14 cellular contexts compared by ENCODE assay signal in the genomic region with DNA sequence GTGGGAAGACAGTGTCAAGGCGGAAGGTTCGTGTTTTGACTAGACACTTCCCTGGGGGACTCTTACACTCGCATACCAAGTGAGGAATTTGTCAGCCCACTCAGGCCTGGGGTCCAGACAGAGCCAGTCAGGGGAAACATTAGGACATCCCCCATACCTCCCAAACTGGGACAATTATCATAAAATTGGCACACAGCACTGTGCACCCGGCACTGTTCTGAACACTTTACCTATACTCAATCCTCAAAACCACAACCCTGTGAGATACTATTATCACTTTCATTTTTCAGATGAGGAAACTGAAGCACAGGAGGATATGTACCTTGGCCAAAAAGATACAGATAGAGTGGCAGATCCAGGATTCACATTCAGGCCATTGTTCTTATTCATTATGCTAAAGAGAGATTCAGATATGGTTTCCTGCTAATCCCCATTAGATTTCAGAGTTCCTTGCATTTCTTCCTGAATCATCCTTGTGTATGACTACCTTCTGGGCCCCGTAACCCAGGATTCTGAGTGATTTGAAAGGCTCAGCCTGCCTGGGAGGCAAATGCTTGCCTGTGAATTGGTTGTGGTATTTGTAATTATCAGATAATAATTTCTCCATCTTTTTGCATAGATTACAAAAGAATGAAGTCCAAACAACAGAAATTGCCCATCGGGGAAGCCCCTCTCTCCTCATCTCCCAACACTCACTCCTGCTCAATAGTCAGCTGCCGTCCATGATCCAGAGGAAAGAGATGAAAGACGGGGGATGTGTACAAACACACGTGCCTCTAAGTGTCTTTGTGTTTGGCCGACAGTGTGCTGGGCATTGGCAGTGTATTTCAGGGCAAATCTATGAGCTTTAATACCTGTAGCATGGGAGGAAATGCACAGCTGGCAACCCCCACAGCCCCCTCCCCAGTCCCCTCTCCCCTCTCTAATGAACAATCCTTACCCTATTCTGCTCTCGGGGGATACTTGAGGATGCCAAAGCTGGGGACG. TPM values are rescaled to one million over a fixed set of nuclear protein-coding genes. Genes with fewer than 3 reads are reported as not detected.
DNase-seq lines count a peak whose midpoint lies in the region; ATAC-seq, FAIRE-seq and TF ChIP-seq lines count a peak whose summit lies in the region.
"Had no signal": no experiment of that assay in that cellular context is flagged by ENCODE, and none has a peak within 500 bp of the region (broad histone marks: within the 10 kb centered on the region; RNA-seq: fewer than 3 reads in every experiment).

No MANE protein-coding gene starts in this region.

- intact Hi-C loops in uterus (cut with DNase I; ENCODE audit: low total_unique reads): no loop called here

- H3K27me3 ChIP-seq in CD8-positive, alpha-beta memory T cell (ENCODE audit: insufficient read depth, low read length, poor library complexity, severe bottlenecking): peaks cover 3% of the 10 kb centered on the region
- no peaks in the 10 kb centered on the region for H3K27me3 ChIP-seq in uterus
- H3K27me3 ChIP-seq: right atrium auricular region had no signal

- no peak for TF ChIP-seq CTCF in uterus (IDR thresholded peaks at IDR 0.05)

- H3K4me1 Mint-ChIP-seq in CD8-positive, alpha-beta memory T cell: peaks cover 23 to 27% (median 26%) of the 10 kb centered on the region in 3 donors
- H3K4me1 Mint-ChIP-seq in activated naive CD8-positive, alpha-beta T cell treated with anti-CD3 and anti-CD28 coated beads, Interleukin-2, amount 10 ng/mL, durations not matched to agents 7 days and 5 days: peaks cover 40% of the 10 kb centered on the region

- no peak overlapping the region for H3K27ac ChIP-seq in CD8-positive, alpha-beta memory T cell (ENCODE audit: low read depth, low read length)
- H3K27ac ChIP-seq in uterus: no peak overlapping the region
- H3K27ac ChIP-seq: right atrium auricular region had no signal

- H3K4me3 Mint-ChIP-seq in CD8-positive, alpha-beta memory T cell: peak overlapping the region in 5 of 7 donors; percentile 51 to 54 (median 52)
- H3K4me3 Mint-ChIP-seq in activated naive CD8-positive, alpha-beta T cell treated with anti-CD3 and anti-CD28 coated beads, Interleukin-2, amount 10 ng/mL, durations not matched to agents 7 days and 5 days: peak overlapping the region; percentile 47
- H3K4me3 Mint-ChIP-seq: CD14-positive monocyte, mesothelial cell of epicardium had no signal

- H3K27me3 Mint-ChIP-seq in CD8-positive, alpha-beta memory T cell: peaks cover 9 to 26% of the 10 kb centered on the region in 2 donors
- H3K27me3 Mint-ChIP-seq in activated naive CD8-positive, alpha-beta T cell treated with anti-CD3 and anti-CD28 coated beads, Interleukin-2, amount 10 ng/mL, durations not matched to agents 7 days and 5 days: peaks cover 13% of the 10 kb centered on the region

- H3K36me3 ChIP-seq in CD8-positive, alpha-beta memory T cell (ENCODE audit: insufficient read depth, low read length): no peaks in the 10 kb centered on the region
- H3K36me3 ChIP-seq in uterus: no peaks in the 10 kb centered on the region
- H3K36me3 ChIP-seq: right atrium auricular region had no signal

- FAIRE-seq in GM19239 (lab: Jason Lieb, UNC): peak; percentile 42

- no peaks in the 10 kb centered on the region for H3K9me3 Mint-ChIP-seq in CD8-positive, alpha-beta memory T cell
- H3K9me3 Mint-ChIP-seq in activated naive CD8-positive, alpha-beta T cell treated with anti-CD3 and anti-CD28 coated beads, Interleukin-2, amount 10 ng/mL, durations not matched to agents 7 days and 5 days: no peaks in the 10 kb centered on the region
- H3K9me3 Mint-ChIP-seq: CD14-positive monocyte, mesothelial cell of epicardium had no signal

- no peaks in the 10 kb centered on the region for H3K9me3 ChIP-seq in CD8-positive, alpha-beta memory T cell (ENCODE audit: low read length)
- H3K9me3 ChIP-seq in uterus: no peaks in the 10 kb centered on the region
- H3K9me3 ChIP-seq: right atrium auricular region had no signal

- peak overlapping the region in 5 of 8 donors; percentile 8 to 82 (median 70) for H3K27ac Mint-ChIP-seq in CD8-positive, alpha-beta memory T cell
- H3K27ac Mint-ChIP-seq in activated naive CD8-positive, alpha-beta T cell treated with anti-CD3 and anti-CD28 coated beads, Interleukin-2, amount 10 ng/mL, durations not matched to agents 7 days and 5 days: peak overlapping the region; percentile 86
- H3K27ac Mint-ChIP-seq: CD14-positive monocyte, mesothelial cell of epicardium had no signal

- peaks cover 0 to under 1% (median 0%) of the 10 kb centered on the region in 3 donors for H3K36me3 Mint-ChIP-seq in CD8-positive, alpha-beta memory T cell
- no peaks in the 10 kb centered on the region for H3K36me3 Mint-ChIP-seq in activated naive CD8-positive, alpha-beta T cell treated with anti-CD3 and anti-CD28 coated beads, Interleukin-2, amount 10 ng/mL, durations not matched to agents 7 days and 5 days
- H3K36me3 Mint-ChIP-seq: CD14-positive monocyte, mesothelial cell of epicardium had no signal

- peak in 2 of 5 donors; percentile 15 to 29 for DNase-seq in CD8-positive, alpha-beta memory T cell
- DNase-seq in GM19239 (ENCODE audit: insufficient read length, low spot score): no peak
- DNase-seq in activated naive CD8-positive, alpha-beta T cell treated with anti-CD3 and anti-CD28 coated beads, Interleukin-2, amount 10 ng/mL, durations not matched to agents 7 days and 5 days: peak; percentile 44
- no peak for DNase-seq in amniotic stem cell (lab: John Stamatoyannopoulos, UW)
- DNase-seq in uterus: no peak
- no peak for DNase-seq in NK-92 (lab: John Stamatoyannopoulos, UW; ENCODE audit: unreplicated experiment)
- no peak for DNase-seq in GM19240 (ENCODE audit: insufficient read length, low spot score)
- DNase-seq: NCI-H2029 had no signal

- no peak for TF ChIP-seq POLR2A in uterus (IDR thresholded peaks at IDR 0.05)

- ATAC-seq in HG03439 (IDR thresholded peaks at IDR 0.05; ENCODE audit: unreplicated experiment): peak; percentile 55
- peak; percentile 84 for ATAC-seq in activated naive CD8-positive, alpha-beta T cell treated with anti-CD3 and anti-CD28 coated beads, Interleukin-2, amount 10 ng/mL, durations not matched to agents 7 days and 5 days (ENCODE audit: low read depth)
- ATAC-seq: HCT116 had no signal

- no peak overlapping the region for H3K4me3 ChIP-seq in CD8-positive, alpha-beta memory T cell (ENCODE audit: low read length)
- no peak overlapping the region for H3K4me3 ChIP-seq in uterus
- H3K4me3 ChIP-seq: right atrium auricular region had no signal

- CTCF ChIA-PET in CD8-positive, alpha-beta memory T cell (lab: Charles Lee): interaction anchor here (0.6 to 1.2 kb wide), 4 partner anchors 16 to 328 kb away, joined by 3 to 6 read pairs (median 3); no protein-coding TSS in a partner anchor

- POLR2A ChIA-PET in CD8-positive, alpha-beta memory T cell (lab: Charles Lee): interaction anchor here (1.0 kb wide), 1 partner anchor 101 kb away, joined by 3 read pairs; no protein-coding TSS in a partner anchor
- POLR2A ChIA-PET in activated naive CD8-positive, alpha-beta T cell treated with anti-CD3 and anti-CD28 coated beads, Interleukin-2, amount 10 ng/mL, durations not matched to agents 7 days and 5 days (lab: Charles Lee): interaction anchor here (1.4 to 3.5 kb wide), 3 partner anchors 35 to 100 kb away, joined by 5 to 37 read pairs (median 6); partner anchors contain the start of gene STAT6

- H3K4me1 ChIP-seq in CD8-positive, alpha-beta memory T cell (ENCODE audit: insufficient read depth, low read length): peaks cover 38% of the 10 kb centered on the region
- H3K4me1 ChIP-seq in uterus: peaks cover 0 to 3% of the 10 kb centered on the region in 2 donors

RNA-seq across cellular contexts. Expression of gene TAC3, which starts 4.6 kb away (rescaled TPM):
- total RNA-seq in CD8-positive, alpha-beta memory T cell: not detected
- polyA plus RNA-seq in CD8-positive, alpha-beta memory T cell: not detected
- total RNA-seq in activated naive CD8-positive, alpha-beta T cell treated with anti-CD3 and anti-CD28 coated beads, Interleukin-2, amount 10 ng/mL, durations not matched to agents 7 days and 5 days: under 1 TPM; 0.34 to 0.53 TPM
- total RNA-seq in uterus: not detected
- total RNA-seq: HT1080, right atrium auricular region had no signal
- polyA plus RNA-seq: CD14-positive monocyte had no signal

RNA-seq across cellular contexts. Expression of gene ZBTB39, which starts 5.4 kb away (rescaled TPM):
- total RNA-seq in CD8-positive, alpha-beta memory T cell: 1 to 10 TPM; 9.1 to 9.3 TPM
- 2.0 TPM for polyA plus RNA-seq in CD8-positive, alpha-beta memory T cell
- total RNA-seq in activated naive CD8-positive, alpha-beta T cell treated with anti-CD3 and anti-CD28 coated beads, Interleukin-2, amount 10 ng/mL, durations not matched to agents 7 days and 5 days: 10 to 100 TPM; 11.3 TPM
- 10 to 100 TPM in 2 of 4 donors, 1 to 10 TPM in 2; 7.6 to 13.0 (median 10.9) TPM for total RNA-seq in uterus

RNA-seq across cellular contexts. Expression of gene MYO1A, which starts 38.2 kb away (rescaled TPM):
- under 1 TPM; 0.51 to 0.70 TPM for total RNA-seq in CD8-positive, alpha-beta memory T cell
- 0.40 TPM for polyA plus RNA-seq in CD8-positive, alpha-beta memory T cell
- total RNA-seq in activated naive CD8-positive, alpha-beta T cell treated with anti-CD3 and anti-CD28 coated beads, Interleukin-2, amount 10 ng/mL, durations not matched to agents 7 days and 5 days: 1 to 10 TPM; 1.2 to 2.1 TPM
- 1 to 10 TPM in 1 of 4 donors, under 1 TPM in 1, not detected in 2; 0.59 to 1.3 TPM for total RNA-seq in uterus
- total RNA-seq: HT1080 had no signal

RNA-seq across cellular contexts. Expression of gene RDH16, which starts 54.3 kb away (rescaled TPM):
- under 1 TPM; 0.13 to 0.31 TPM for total RNA-seq in CD8-positive, alpha-beta memory T cell
- 0.20 TPM for polyA plus RNA-seq in CD8-positive, alpha-beta memory T cell
- total RNA-seq in activated naive CD8-positive, alpha-beta T cell treated with anti-CD3 and anti-CD28 coated beads, Interleukin-2, amount 10 ng/mL, durations not matched to agents 7 days and 5 days: under 1 TPM; 0.62 to 0.69 TPM
- total RNA-seq in uterus: 1 to 10 TPM in 3 of 4 donors, under 1 TPM in 1; 0.29 to 2.1 (median 1.3) TPM
- total RNA-seq: HT1080 had no signal
- polyA plus RNA-seq: CD14-positive monocyte had no signal
